2 cellular contexts compared by ENCODE assay signal in genomic region chr12:124481257-124481750, GRCh38.
TF ChIP-seq lines count a peak whose summit lies in the region.

No MANE protein-coding gene starts in this region.

TF ChIP-seq in A549, 52 proteins besides CTCF, POLR2A, EP300 and RAD21 (continued from another document):
- TF ChIP-seq TP53 (CRISPR knock-in tag; IDR thresholded peaks at IDR 0.05) (no peak), CEBPB (IDR thresholded peaks at IDR 0.05) (no peak), RARB (CRISPR knock-in tag; IDR thresholded peaks at IDR 0.05) (no peak), ZSCAN20 (CRISPR knock-in tag; IDR thresholded peaks at IDR 0.05) (no peak), FOXS1 (CRISPR knock-in tag; IDR thresholded peaks at IDR 0.05) (no peak), MAFK (IDR thresholded peaks at IDR 0.05; ENCODE audit: partially characterized antibody) (no peak), TFCP2L1 (CRISPR knock-in tag; IDR thresholded peaks at IDR 0.05) (no peak), HOXB5 (CRISPR knock-in tag; IDR thresholded peaks at IDR 0.05) (no peak), EHF (CRISPR knock-in tag; IDR thresholded peaks at IDR 0.05) (no peak), CHD4 (IDR thresholded peaks at IDR 0.05; ENCODE audit: borderline replicate concordance) (no peak)
- TF ChIP-seq, protein P1, sequence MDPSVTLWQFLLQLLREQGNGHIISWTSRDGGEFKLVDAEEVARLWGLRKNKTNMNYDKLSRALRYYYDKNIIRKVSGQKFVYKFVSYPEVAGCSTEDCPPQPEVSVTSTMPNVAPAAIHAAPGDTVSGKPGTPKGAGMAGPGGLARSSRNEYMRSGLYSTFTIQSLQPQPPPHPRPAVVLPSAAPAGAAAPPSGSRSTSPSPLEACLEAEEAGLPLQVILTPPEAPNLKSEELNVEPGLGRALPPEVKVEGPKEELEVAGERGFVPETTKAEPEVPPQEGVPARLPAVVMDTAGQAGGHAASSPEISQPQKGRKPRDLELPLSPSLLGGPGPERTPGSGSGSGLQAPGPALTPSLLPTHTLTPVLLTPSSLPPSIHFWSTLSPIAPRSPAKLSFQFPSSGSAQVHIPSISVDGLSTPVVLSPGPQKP (IDR thresholded peaks at IDR 0.05; ENCODE audit: low read depth, low read length), result no peak

TF ChIP-seq in GM23338, 12 proteins besides CTCF, POLR2A, EP300 and RAD21 (continued from another document):
- no peak for TF ChIP-seq ZNF462 (CRISPR knock-in tag; IDR thresholded peaks at IDR 0.05)
- no peak for TF ChIP-seq ZNF114 (CRISPR knock-in tag; IDR thresholded peaks at IDR 0.05)
- TF ChIP-seq, protein P2, sequence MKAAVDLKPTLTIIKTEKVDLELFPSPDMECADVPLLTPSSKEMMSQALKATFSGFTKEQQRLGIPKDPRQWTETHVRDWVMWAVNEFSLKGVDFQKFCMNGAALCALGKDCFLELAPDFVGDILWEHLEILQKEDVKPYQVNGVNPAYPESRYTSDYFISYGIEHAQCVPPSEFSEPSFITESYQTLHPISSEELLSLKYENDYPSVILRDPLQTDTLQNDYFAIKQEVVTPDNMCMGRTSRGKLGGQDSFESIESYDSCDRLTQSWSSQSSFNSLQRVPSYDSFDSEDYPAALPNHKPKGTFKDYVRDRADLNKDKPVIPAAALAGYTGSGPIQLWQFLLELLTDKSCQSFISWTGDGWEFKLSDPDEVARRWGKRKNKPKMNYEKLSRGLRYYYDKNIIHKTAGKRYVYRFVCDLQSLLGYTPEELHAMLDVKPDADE (IDR thresholded peaks at IDR 0.05), result no peak
- no peak for TF ChIP-seq STAT1 (IDR thresholded peaks at IDR 0.05; ENCODE audit: unreplicated experiment)
- TF ChIP-seq CREB1 (CRISPR knock-in tag; IDR thresholded peaks at IDR 0.05; ENCODE audit: low read depth), result no peak
- no peak for TF ChIP-seq NANOG (IDR thresholded peaks at IDR 0.05; ENCODE audit: borderline replicate concordance)
- no peak for TF ChIP-seq EZH2phosphoT487 (IDR thresholded peaks at IDR 0.05; ENCODE audit: unreplicated experiment)
- no peak for TF ChIP-seq POLR2AphosphoS5 (IDR thresholded peaks at IDR 0.05; ENCODE audit: low read depth)
- no peak for TF ChIP-seq REST (IDR thresholded peaks at IDR 0.05; ENCODE audit: unreplicated experiment)
